ENCODE assay signal across 23 cellular contexts in genomic region chr5:134119720-134120119, GRCh38. TPM values are rescaled to one million over a fixed set of nuclear protein-coding genes. Genes with fewer than 3 reads are reported as not detected.
DNase-seq lines count a peak whose midpoint lies in the region; ATAC-seq, FAIRE-seq and TF ChIP-seq lines count a peak whose summit lies in the region.
"Had no signal": no experiment of that assay in that cellular context is flagged by ENCODE, and none has a peak within 500 bp of the region (broad histone marks: within the 10 kb centered on the region; RNA-seq: fewer than 3 reads in every experiment).

No MANE protein-coding gene starts in this region.

- H3K4ac ChIP-seq in H1 (replicated peaks; ENCODE audit: insufficient read length, low read depth, low read length): no peak overlapping the region

- H2BK120ac ChIP-seq in H1 (replicated peaks; ENCODE audit: low read depth, low read length): no peak overlapping the region

- H3K79me1 ChIP-seq in H1 (ENCODE audit: low read depth, low read length): peaks cover 2% of the 10 kb centered on the region; the same call in 1 of the 2 replicates

- ATAC-seq in HepG2: no peak
- no peak for ATAC-seq in right lobe of liver
- peak in 1 of 2 donors; percentile 12 for ATAC-seq in activated T-cell treated with anti-CD3 and anti-CD28 coated beads, Interleukin-2, amount 50 U/mL, for 72 hours (replicated peaks in 1 of 2)
- ATAC-seq in stimulated activated naive CD8-positive, alpha-beta T cell treated with anti-CD3 and anti-CD28 coated beads, Interleukin-15, amount 100 ng/mL, for 72 hours: no peak
- ATAC-seq: gastrocnemius medialis, psoas muscle, SK-N-SH treated with all-trans-retinoic acid at 6 μM for 48 hours had no signal

- H3K27ac Mint-ChIP-seq in activated T-cell treated with anti-CD3 and anti-CD28 coated beads, Interleukin-2, amount 50 U/mL, for 72 hours: peak overlapping the region; percentile 39
- H3K27ac Mint-ChIP-seq in stimulated activated naive CD8-positive, alpha-beta T cell treated with anti-CD3 and anti-CD28 coated beads, Interleukin-15, amount 100 ng/mL, for 72 hours: peak overlapping the region; percentile 32 to 89
- H3K27ac Mint-ChIP-seq: activated B cell treated with CpG ODN at 0.5 μM for 24 hours had no signal

- TF ChIP-seq POLR2A in HepG2 (IDR thresholded peaks at IDR 0.05; ENCODE audit: insufficient read depth in 1 of 2, low read depth in 2 of 2, low read length in 2 of 2) (no peak), right lobe of liver (IDR thresholded peaks at IDR 0.05) (no peak), H1 (IDR thresholded peaks at IDR 0.05; ENCODE audit: control extremely low read depth in 1 of 2, low read depth in 2 of 2, low read length in 2 of 2) (no peak)

- H4K5ac ChIP-seq in H1 (ENCODE audit: insufficient read length, low read depth, low read length): no peak overlapping the region

- no peak overlapping the region for H2AK5ac ChIP-seq in H1 (ENCODE audit: low read depth, low read length)

- H3K79me2 ChIP-seq in HepG2 (ENCODE audit: insufficient read depth, low read length) (peaks cover 2% of the 10 kb centered on the region), H1 (ENCODE audit: control insufficient read depth in 1 of 2, insufficient read depth in 2 of 2, low read length in 2 of 2) (no peaks in the 10 kb centered on the region), mammary epithelial cell (ENCODE audit: insufficient read depth, low read length) (no peaks in the 10 kb centered on the region)

- no peaks in the 10 kb centered on the region for H3K27me3 Mint-ChIP-seq in activated T-cell treated with anti-CD3 and anti-CD28 coated beads, Interleukin-2, amount 50 U/mL, for 72 hours (ENCODE audit: low read depth)
- H3K27me3 Mint-ChIP-seq in stimulated activated naive CD8-positive, alpha-beta T cell treated with anti-CD3 and anti-CD28 coated beads, Interleukin-15, amount 100 ng/mL, for 72 hours: no peaks in the 10 kb centered on the region
- H3K27me3 Mint-ChIP-seq: activated B cell treated with CpG ODN at 0.5 μM for 24 hours had no signal

- no peaks in the 10 kb centered on the region for H3K9me3 ChIP-seq in HepG2 (ENCODE audit: low read length)
- no peaks in the 10 kb centered on the region for H3K9me3 ChIP-seq in right lobe of liver
- no peaks in the 10 kb centered on the region for H3K9me3 ChIP-seq in H1 (ENCODE audit: insufficient read depth in 2 of 2, low read depth in 1 of 2, low read length in 1 of 2)
- no peaks in the 10 kb centered on the region for H3K9me3 ChIP-seq in mammary epithelial cell (replicated peaks; ENCODE audit: insufficient read depth, low read length)
- no peaks in the 10 kb centered on the region for H3K9me3 ChIP-seq in small intestine (ENCODE audit: control insufficient read depth, low read depth)
- H3K9me3 ChIP-seq: esophagus muscularis mucosa, gastrocnemius medialis, neutrophil, psoas muscle, tibial nerve had no signal

- no peaks in the 10 kb centered on the region for H3K9me3 Mint-ChIP-seq in activated T-cell treated with anti-CD3 and anti-CD28 coated beads, Interleukin-2, amount 50 U/mL, for 72 hours
- no peaks in the 10 kb centered on the region for H3K9me3 Mint-ChIP-seq in stimulated activated naive CD8-positive, alpha-beta T cell treated with anti-CD3 and anti-CD28 coated beads, Interleukin-15, amount 100 ng/mL, for 72 hours
- H3K9me3 Mint-ChIP-seq: activated B cell treated with CpG ODN at 0.5 μM for 24 hours, brain had no signal

- no peak overlapping the region for H4K91ac ChIP-seq in H1 (replicated peaks; ENCODE audit: insufficient read length, low read length)

- no peak overlapping the region for H3K4me2 ChIP-seq in HepG2 (ENCODE audit: low read depth, low read length)
- H3K4me2 ChIP-seq in H1 (ENCODE audit: insufficient read depth in 1 of 2, low read depth in 2 of 2, low read length in 2 of 2): no peak overlapping the region
- no peak overlapping the region for H3K4me2 ChIP-seq in mammary epithelial cell (ENCODE audit: insufficient read depth, low read depth, low read length)

- H4K20me1 ChIP-seq in HepG2 (ENCODE audit: insufficient read depth, low read length) (no peaks in the 10 kb centered on the region), H1 (replicated peaks in 1 of 2; ENCODE audit: control insufficient read depth in 1 of 2, insufficient read depth in 2 of 2, low read length in 2 of 2) (peaks cover 2 to 20% of the 10 kb centered on the region in 2 experiments), mammary epithelial cell (ENCODE audit: insufficient read depth, low read length) (no peaks in the 10 kb centered on the region)

- CTCF ChIA-PET in HepG2 (lab: Yijun Ruan, JAX; ENCODE audit: low intra/inter-chr PET ratio, low total read pairs): no interaction called here
- CTCF ChIA-PET in H1 (lab: Charles Lee; ENCODE audit: partially characterized antibody): interaction anchor here (0.7 to 21.7 kb wide), 3 partner anchors 24 to 93 kb away, joined by 3 to 270 read pairs (median 148); no protein-coding TSS in a partner anchor
- CTCF ChIA-PET in mammary epithelial cell (lab: Charles Lee; ENCODE audit: low non-redundant PET): no interaction called here

- POLR2A ChIA-PET in HepG2 (lab: Yijun Ruan, JAX): no interaction called here
- POLR2A ChIA-PET in H1 (lab: Charles Lee; ENCODE audit: partially characterized antibody): interaction anchor here (0.6 to 1.2 kb wide), 3 partner anchors 9 to 491 kb away, joined by 3 read pairs; no protein-coding TSS in a partner anchor

- DNase-seq in HepG2 (ENCODE audit: low spot score) (no peak), right lobe of liver (no peak), H1 (ENCODE audit: low read depth in 1 of 2, low spot score in 2 of 2) (no peak), RKO (ENCODE audit: low spot score) (no peak), mammary epithelial cell (no peak), small intestine (no peak)
- no peak for DNase-seq in activated T-cell treated with anti-CD3 and anti-CD28 coated beads, Interleukin-2, amount 50 U/mL, for 72 hours
- DNase-seq in stimulated activated naive CD8-positive, alpha-beta T cell treated with anti-CD3 and anti-CD28 coated beads, Interleukin-15, amount 100 ng/mL, for 72 hours: no peak
- DNase-seq: activated B cell treated with CpG ODN at 0.5 μM for 24 hours; gastrocnemius medialis; hippocampal formation; islet precursor cell; Karpas-422; MV-4-11; NCI-H187; psoas muscle; stimulated activated CD4-positive, alpha-beta T cell treated with anti-CD3 and anti-CD28 coated beads, Interleukin-2, amount 100 ng/mL, for 24 hours; stimulated activated naive CD4-positive, alpha-beta T cell treated with Interleukin-2 at 50 U/mL for 16 hours had no signal

- no peak overlapping the region for H3K56ac ChIP-seq in H1 (replicated peaks; ENCODE audit: insufficient read length, low read depth, low read length)

- no peak overlapping the region for H3K14ac ChIP-seq in H1 (ENCODE audit: insufficient read length)

- no peak overlapping the region for H2BK20ac ChIP-seq in H1 (ENCODE audit: low read length)

- no peak overlapping the region for H3K9ac ChIP-seq in HepG2 (ENCODE audit: insufficient read depth, low read depth, low read length)
- no peak overlapping the region for H3K9ac ChIP-seq in H1 (replicated peaks in 1 of 4; ENCODE audit: extremely low read depth in 1 of 4, low read depth in 3 of 4, low read length in 3 of 4)
- no peak overlapping the region for H3K9ac ChIP-seq in mammary epithelial cell (ENCODE audit: insufficient read depth, low read length)

- TF ChIP-seq RAD21 in HepG2 (CRISPR knock-in tag; IDR thresholded peaks at IDR 0.05): no peak
- TF ChIP-seq RAD21 in H1 (IDR thresholded peaks at IDR 0.05 in 1 of 2, conservative IDR thresholded peaks at IDR 0.05 in 1 of 2; ENCODE audit: low read depth in 2 of 2, low read length in 2 of 2): no peak

- no TSS peak for BruUV-seq in HepG2 (replicated peaks; lab: Mats Ljungman, UMichigan)
- no TSS peak for BruUV-seq in mammary epithelial cell (replicated peaks; lab: Mats Ljungman, UMichigan)

- FAIRE-seq in HepG2 (lab: Jason Lieb, UNC): no peak
- FAIRE-seq in H1 (lab: Jason Lieb, UNC): no peak
- no peak for FAIRE-seq in small intestine (lab: Jason Lieb, UNC)

- H3K23ac ChIP-seq in H1 (ENCODE audit: insufficient read length): no peak overlapping the region

- TF ChIP-seq CTCF in HepG2 (CRISPR knock-in tag; IDR thresholded peaks at IDR 0.05) (no peak), right lobe of liver (IDR thresholded peaks at IDR 0.05) (no peak), H1 (IDR thresholded peaks at IDR 0.05; ENCODE audit: control extremely low read depth in 1 of 3, insufficient read depth in 1 of 3, low read depth in 1 of 3, low read length in 3 of 3) (no peak), mammary epithelial cell (conservative IDR thresholded peaks at IDR 0.05 in 1 of 2, IDR thresholded peaks at IDR 0.05 in 1 of 2; ENCODE audit: extremely low read depth in 1 of 2, insufficient read depth in 1 of 2, low read depth in 1 of 2, low read length in 2 of 2) (no peak)

- dilution Hi-C loops in mammary epithelial cell (cut with HindIII; ENCODE audit: low sequenced_read_pairs): loop anchor here (5.0 kb wide), 1 partner anchor 32 kb away; no protein-coding TSS in a partner anchor

- H3K36me3 ChIP-seq in HepG2 (replicated peaks in 1 of 2; ENCODE audit: control insufficient read depth in 1 of 2, insufficient read depth in 2 of 2, low read length in 2 of 2) (peaks cover 3 to 15% of the 10 kb centered on the region in 2 experiments; a peak in 4 of 5 replicates), right lobe of liver (no peaks in the 10 kb centered on the region), H1 (ENCODE audit: control insufficient read depth in 2 of 4, insufficient read depth in 4 of 4, low read length in 3 of 4) (peaks cover 0 to 2% (median 0%) of the 10 kb centered on the region in 4 experiments; a peak in 1 of 8 replicates), mammary epithelial cell (ENCODE audit: insufficient read depth, low read length) (no peaks in the 10 kb centered on the region), small intestine (ENCODE audit: control insufficient read depth in 2 of 2, insufficient read depth in 2 of 2, low read length in 2 of 2) (peaks cover 2% of the 10 kb centered on the region in 2 donors)
- H3K36me3 ChIP-seq: esophagus muscularis mucosa, gastrocnemius medialis, neutrophil had no signal

- no peak overlapping the region for H3K18ac ChIP-seq in H1 (ENCODE audit: extremely low read depth, low read length)

- peak overlapping the region; percentile 78 to 87 for H3K4me3 Mint-ChIP-seq in activated T-cell treated with anti-CD3 and anti-CD28 coated beads, Interleukin-2, amount 50 U/mL, for 72 hours
- peak overlapping the region; percentile 80 to 88 for H3K4me3 Mint-ChIP-seq in stimulated activated naive CD8-positive, alpha-beta T cell treated with anti-CD3 and anti-CD28 coated beads, Interleukin-15, amount 100 ng/mL, for 72 hours
- H3K4me3 Mint-ChIP-seq: activated B cell treated with CpG ODN at 0.5 μM for 24 hours had no signal

- H2AFZ ChIP-seq in HepG2 (ENCODE audit: low read length): no peak overlapping the region
- H2AFZ ChIP-seq in H1 (ENCODE audit: low read length): no peak overlapping the region
- H2AFZ ChIP-seq in mammary epithelial cell (ENCODE audit: low read depth, low read length): no peak overlapping the region

- peaks cover 86% of the 10 kb centered on the region for H3K4me1 Mint-ChIP-seq in activated T-cell treated with anti-CD3 and anti-CD28 coated beads, Interleukin-2, amount 50 U/mL, for 72 hours (ENCODE audit: low read depth)
- peaks cover 84% of the 10 kb centered on the region for H3K4me1 Mint-ChIP-seq in stimulated activated naive CD8-positive, alpha-beta T cell treated with anti-CD3 and anti-CD28 coated beads, Interleukin-15, amount 100 ng/mL, for 72 hours

- TF ChIP-seq EP300 in HepG2 (IDR thresholded peaks at IDR 0.05; ENCODE audit: low read depth in 2 of 2, low read length in 2 of 2) (no peak), HepG2 (CRISPR knock-in tag; IDR thresholded peaks at IDR 0.05; ENCODE audit: borderline replicate concordance) (no peak), H1 (IDR thresholded peaks at IDR 0.05; ENCODE audit: borderline replicate concordance in 1 of 2, low read depth in 2 of 2, low read length in 2 of 2) (no peak)

- H3K27me3 ChIP-seq in HepG2 (ENCODE audit: control insufficient read depth in 1 of 2, insufficient read depth in 2 of 2, low read length in 2 of 2) (no peaks in the 10 kb centered on the region), right lobe of liver (no peaks in the 10 kb centered on the region), H1 (replicated peaks in 1 of 4; ENCODE audit: control insufficient read depth in 3 of 4, extremely low read depth in 1 of 4, insufficient read depth in 3 of 4, low read length in 3 of 4) (peaks cover 0 to 3% (median 0%) of the 10 kb centered on the region in 4 experiments; a peak in 3 of 7 replicates), mammary epithelial cell (ENCODE audit: insufficient read depth, low read length) (no peaks in the 10 kb centered on the region), small intestine (ENCODE audit: control insufficient read depth in 2 of 2, insufficient read depth in 2 of 2, low read length in 2 of 2) (no peaks in the 10 kb centered on the region)
- H3K27me3 ChIP-seq: esophagus muscularis mucosa, gastrocnemius medialis, tibial nerve had no signal

- no peak overlapping the region for H3K4me3 ChIP-seq in HepG2 (replicated peaks in 1 of 3; ENCODE audit: insufficient read depth in 1 of 3, low read depth in 2 of 3, low read length in 3 of 3)
- H3K4me3 ChIP-seq in right lobe of liver: no peak overlapping the region
- H3K4me3 ChIP-seq in H1 (ENCODE audit: extremely low read depth in 1 of 4, insufficient read depth in 2 of 4, low read depth in 3 of 4, low read length in 4 of 4): no peak overlapping the region
- H3K4me3 ChIP-seq in mammary epithelial cell (replicated peaks in 1 of 3; ENCODE audit: insufficient read depth in 1 of 3, low read depth in 2 of 3, low read length in 3 of 3): no peak overlapping the region
- no peak overlapping the region for H3K4me3 ChIP-seq in small intestine (ENCODE audit: low read depth in 1 of 2, low read length in 2 of 2)
- H3K4me3 ChIP-seq: esophagus muscularis mucosa, gastrocnemius medialis, psoas muscle, tibial nerve had no signal

- in situ Hi-C loops in HepG2 (cut with HindIII; ENCODE audit: extremely low pct_ligation_motif_present, low pct_unique_long_range_greater_than_20kb) (no loop called here), mammary epithelial cell (cut with MboI; ENCODE audit: low sequenced_read_pairs in 2 of 2) (no loop called here)

- H3K4me1 ChIP-seq in HepG2 (ENCODE audit: insufficient read depth, low read length): peaks cover 35% of the 10 kb centered on the region
- H3K4me1 ChIP-seq in right lobe of liver: no peaks in the 10 kb centered on the region
- peaks cover 0 to 4% (median 1%) of the 10 kb centered on the region in 4 experiments; a peak in 3 of 7 replicates for H3K4me1 ChIP-seq in H1 (replicated peaks in 1 of 4; ENCODE audit: control insufficient read depth in 3 of 4, insufficient read depth in 4 of 4, low read length in 3 of 4)
- H3K4me1 ChIP-seq in mammary epithelial cell (ENCODE audit: insufficient read depth, low read length): peaks cover 8% of the 10 kb centered on the region
- peaks cover 0 to 2% of the 10 kb centered on the region in 2 donors for H3K4me1 ChIP-seq in small intestine (ENCODE audit: control insufficient read depth in 2 of 2, insufficient read depth in 1 of 2, low read depth in 1 of 2, low read length in 1 of 2)
- H3K4me1 ChIP-seq: psoas muscle had no signal

- no peak overlapping the region for H2BK12ac ChIP-seq in H1 (ENCODE audit: low read depth, low read length)

- no peak overlapping the region for H2BK15ac ChIP-seq in H1 (ENCODE audit: low read length)

- H3K36me3 Mint-ChIP-seq in activated T-cell treated with anti-CD3 and anti-CD28 coated beads, Interleukin-2, amount 50 U/mL, for 72 hours (ENCODE audit: insufficient read depth in 2 of 2): peaks cover 14 to 49% of the 10 kb centered on the region in 2 donors
- H3K36me3 Mint-ChIP-seq: brain had no signal

- H2BK5ac ChIP-seq in H1 (ENCODE audit: low read depth, low read length): no peak overlapping the region

- intact Hi-C loops in HepG2 (cut with micrococcal nuclease; ENCODE audit: unreplicated experiment): no loop called here
- intact Hi-C loops in right lobe of liver (cut with DNase I): no loop called here
- intact Hi-C loops in mammary epithelial cell (cut with micrococcal nuclease): no loop called here

- H4K8ac ChIP-seq in H1 (ENCODE audit: extremely low read depth, insufficient read depth, low read length): 0 out of 2 replicates have a peak overlapping the region, but pooled peaks have one; percentile 39

- no peaks in the 10 kb centered on the region; the same call in 1 of the 2 replicates for H3K23me2 ChIP-seq in H1 (ENCODE audit: low read depth, low read length)

- 95% methylated on average over 4 of the region's 12 CpGs for WGBS in HepG2 (ENCODE audit: low lambda C conversion rate)
- no CpG with 5 or more reads among the region's 12 CpGs for WGBS in right lobe of liver (ENCODE audit: insufficient coverage, low coverage, low lambda C conversion rate, missing lambda C conversion rate)
- WGBS in H1 (ENCODE audit: extremely low coverage in 1 of 2, insufficient coverage in 1 of 2, insufficient read length in 1 of 2, insufficient replicate concordance in 2 of 2, low coverage in 1 of 2, low lambda C conversion rate in 2 of 2, missing lambda C conversion rate in 1 of 2), 2 experiments: 94% methylated on average over 12 of the region's 12 CpGs; no CpG with 5 or more reads in 1 of the 2 experiments
- 79% methylated on average over 5 of the region's 12 CpGs for WGBS in mammary epithelial cell (ENCODE audit: low coverage, missing lambda C conversion rate)
- WGBS in small intestine, 3 donors: 78 to 84% (median 83%) methylated on average over 12 of the region's 12 CpGs

- H3K27ac ChIP-seq in HepG2 (ENCODE audit: extremely low read length, insufficient read depth, low read length) (no peak overlapping the region), right lobe of liver (no peak overlapping the region), H1 (ENCODE audit: low read depth, low read length) (no peak overlapping the region), mammary epithelial cell (ENCODE audit: insufficient read depth, low read depth, low read length) (no peak overlapping the region), small intestine (ENCODE audit: low read depth in 1 of 2, low read length in 1 of 2) (no peak overlapping the region)
- H3K27ac ChIP-seq: esophagus muscularis mucosa, gastrocnemius medialis, neutrophil, psoas muscle, tibial nerve had no signal

RNA-seq across cellular contexts. Expression of gene TCF7, which starts 5.2 kb away (rescaled TPM):
- total RNA-seq in HepG2 (2016; rRNA removed; fragmentation: Illumina TruSeq; extraction: Trizol) (6.8 and 7.9 TPM in 2 replicates), right lobe of liver (1 to 10 TPM; 2.0 to 3.8 (median 2.7) TPM), mammary epithelial cell (1 to 10 TPM; 3.3 to 6.5 TPM)
- total RNA-seq in HepG2 (2016; cell fraction: cytosol; rRNA removed; fragmentation: Illumina TruSeq; extraction: Trizol; ENCODE audit: low read depth): 5.3 and 5.4 TPM in 2 replicates
- total RNA-seq in HepG2 (2016; cell fraction: insoluble cytoplasmic fraction; rRNA removed; fragmentation: Illumina TruSeq; extraction: Trizol): 7.1 and 8.8 TPM in 2 replicates
- 15.7 and 15.8 TPM in 2 replicates for total RNA-seq in HepG2 (2016; cell fraction: membrane; rRNA removed; fragmentation: Illumina TruSeq; extraction: Trizol)
- 10.0 and 10.9 TPM in 2 replicates for total RNA-seq in HepG2 (2016; cell fraction: nucleus; rRNA removed; fragmentation: Illumina TruSeq; extraction: Trizol)
- polyA plus RNA-seq in HepG2 (2011; rRNA removed) (6.3 and 9.0 TPM in 2 replicates), H1 (2011; rRNA removed) (4.7 and 5.7 TPM in 2 replicates), mammary epithelial cell (2.0 TPM), small intestine (10 to 100 TPM; 11.3 to 13.3 (median 11.4) TPM)
- 4.8 and 5.8 TPM in 2 replicates for polyA plus RNA-seq in HepG2 (2011; cell fraction: cytosol; rRNA removed)
- polyA plus RNA-seq in HepG2 (2011; cell fraction: nucleus; rRNA removed): 7.5 and 7.7 TPM in 2 replicates
- 8.6 and 11.4 TPM in 2 replicates for polyA plus RNA-seq in HepG2 (2012)
- 21.6 and 22.8 TPM in 2 replicates for polyA plus RNA-seq in HepG2 (2016; cell fraction: cytosol; fragmentation: Illumina TruSeq; extraction: Trizol; ENCODE audit: low read depth)
- 21.8 and 29.7 TPM in 2 replicates for polyA plus RNA-seq in HepG2 (2016; cell fraction: insoluble cytoplasmic fraction; fragmentation: Illumina TruSeq; extraction: Trizol; ENCODE audit: low read depth)
- polyA plus RNA-seq in HepG2 (2016; cell fraction: membrane; fragmentation: Illumina TruSeq; extraction: Trizol; ENCODE audit: low read depth): 44.0 and 50.2 TPM in 2 replicates
- polyA plus RNA-seq in HepG2 (2016; cell fraction: nucleus; fragmentation: Illumina TruSeq; extraction: Trizol; ENCODE audit: insufficient read depth, low read depth): 25.7 and 28.7 TPM in 2 replicates
- polyA minus RNA-seq in HepG2 (2011; rRNA and poly(A)+ RNA removed; ENCODE audit: low replicate concordance): 0.19 and 20.5 TPM in 2 replicates
- 3.3 and 5.4 TPM in 2 replicates for polyA minus RNA-seq in HepG2 (2011; cell fraction: cytosol; rRNA and poly(A)+ RNA removed)
- polyA minus RNA-seq in HepG2 (2011; cell fraction: nucleus; rRNA and poly(A)+ RNA removed): 15.2 and 18.2 TPM in 2 replicates
- total RNA-seq in activated T-cell treated with anti-CD3 and anti-CD28 coated beads, Interleukin-2, amount 50 U/mL, for 72 hours: 100 to 1,000 TPM; 142 to 265 TPM
- total RNA-seq in H1 (2021; fragmentation: NEBNext Ultra II Directional; extraction: Animal tissue kit (Norgen Biotek cat#: 25700)): 6.8 and 8.5 TPM in 2 replicates
- 4.2 TPM for polyA plus RNA-seq in H1 (2011; cell fraction: cytosol; rRNA removed)
- polyA plus RNA-seq in H1 (2011; cell fraction: nucleus; rRNA removed): 10.6 TPM
- polyA plus RNA-seq in H1 (2012, experiment 1 of 2): 6.8 to 10.4 TPM (median 8.2 TPM) in 4 replicates
- polyA plus RNA-seq in H1 (2012, experiment 2 of 2): 4.8 TPM
- 6.7 TPM for polyA plus RNA-seq in H1 (2013, experiment 1 of 2)
- polyA plus RNA-seq in H1 (2013, experiment 2 of 2): 7.1 TPM
- polyA minus RNA-seq in H1 (2011; rRNA and poly(A)+ RNA removed): 8.4 and 9.1 TPM in 2 replicates
- polyA minus RNA-seq in H1 (2011; cell fraction: cytosol; rRNA and poly(A)+ RNA removed): 8.4 TPM
- polyA minus RNA-seq in H1 (2011; cell fraction: nucleus; rRNA and poly(A)+ RNA removed): 21.1 TPM
- polyA minus RNA-seq in mammary epithelial cell: 18.8 TPM

RNA-seq across cellular contexts. Expression of gene SKP1, which starts 57.0 kb away (rescaled TPM):
- total RNA-seq in HepG2 (2016; rRNA removed; fragmentation: Illumina TruSeq; extraction: Trizol) (340 and 507 TPM in 2 replicates), right lobe of liver (100 to 1,000 TPM; 125 to 186 (median 149) TPM), mammary epithelial cell (100 to 1,000 TPM; 146 to 231 TPM)
- 137 and 143 TPM in 2 replicates for total RNA-seq in HepG2 (2016; cell fraction: cytosol; rRNA removed; fragmentation: Illumina TruSeq; extraction: Trizol; ENCODE audit: low read depth)
- total RNA-seq in HepG2 (2016; cell fraction: insoluble cytoplasmic fraction; rRNA removed; fragmentation: Illumina TruSeq; extraction: Trizol): 343 and 521 TPM in 2 replicates
- total RNA-seq in HepG2 (2016; cell fraction: membrane; rRNA removed; fragmentation: Illumina TruSeq; extraction: Trizol): 93.7 and 100 TPM in 2 replicates
- total RNA-seq in HepG2 (2016; cell fraction: nucleus; rRNA removed; fragmentation: Illumina TruSeq; extraction: Trizol): 151 and 157 TPM in 2 replicates
- polyA plus RNA-seq in HepG2 (2011; rRNA removed) (93.6 and 134 TPM in 2 replicates), H1 (2011; rRNA removed) (86.4 and 163 TPM in 2 replicates), mammary epithelial cell (389 TPM), small intestine (100 to 1,000 TPM; 476 to 538 (median 497) TPM)
- 88.5 and 154 TPM in 2 replicates for polyA plus RNA-seq in HepG2 (2011; cell fraction: cytosol; rRNA removed)
- polyA plus RNA-seq in HepG2 (2011; cell fraction: nucleus; rRNA removed): 34.1 and 52.2 TPM in 2 replicates
- 309 and 384 TPM in 2 replicates for polyA plus RNA-seq in HepG2 (2012)
- polyA plus RNA-seq in HepG2 (2016; cell fraction: cytosol; fragmentation: Illumina TruSeq; extraction: Trizol; ENCODE audit: low read depth): 114 and 131 TPM in 2 replicates
- 701 and 780 TPM in 2 replicates for polyA plus RNA-seq in HepG2 (2016; cell fraction: insoluble cytoplasmic fraction; fragmentation: Illumina TruSeq; extraction: Trizol; ENCODE audit: low read depth)
- polyA plus RNA-seq in HepG2 (2016; cell fraction: membrane; fragmentation: Illumina TruSeq; extraction: Trizol; ENCODE audit: low read depth): 95.3 and 99.7 TPM in 2 replicates
- polyA plus RNA-seq in HepG2 (2016; cell fraction: nucleus; fragmentation: Illumina TruSeq; extraction: Trizol; ENCODE audit: insufficient read depth, low read depth): 220 and 238 TPM in 2 replicates
- polyA minus RNA-seq in HepG2 (2011; rRNA and poly(A)+ RNA removed; ENCODE audit: low replicate concordance): 30.3 and 67.0 TPM in 2 replicates
- 87.3 and 99.7 TPM in 2 replicates for polyA minus RNA-seq in HepG2 (2011; cell fraction: cytosol; rRNA and poly(A)+ RNA removed)
- 122 and 128 TPM in 2 replicates for polyA minus RNA-seq in HepG2 (2011; cell fraction: nucleus; rRNA and poly(A)+ RNA removed)
- 100 to 1,000 TPM; 201 to 238 TPM for total RNA-seq in activated T-cell treated with anti-CD3 and anti-CD28 coated beads, Interleukin-2, amount 50 U/mL, for 72 hours
- 326 and 332 TPM in 2 replicates for total RNA-seq in H1 (2021; fragmentation: NEBNext Ultra II Directional; extraction: Animal tissue kit (Norgen Biotek cat#: 25700))
- polyA plus RNA-seq in H1 (2011; cell fraction: cytosol; rRNA removed): 268 TPM
- polyA plus RNA-seq in H1 (2011; cell fraction: nucleus; rRNA removed): 62.2 TPM
- polyA plus RNA-seq in H1 (2012, experiment 1 of 2): 368 to 573 TPM (median 403 TPM) in 4 replicates
- 106 TPM for polyA plus RNA-seq in H1 (2012, experiment 2 of 2)
- polyA plus RNA-seq in H1 (2013, experiment 1 of 2): 502 TPM
- polyA plus RNA-seq in H1 (2013, experiment 2 of 2): 505 TPM
- polyA minus RNA-seq in H1 (2011; rRNA and poly(A)+ RNA removed): 126 and 158 TPM in 2 replicates
- 107 TPM for polyA minus RNA-seq in H1 (2011; cell fraction: cytosol; rRNA and poly(A)+ RNA removed)
- polyA minus RNA-seq in H1 (2011; cell fraction: nucleus; rRNA and poly(A)+ RNA removed): 64.5 TPM
- polyA minus RNA-seq in mammary epithelial cell: 130 TPM

Comparison
In these comparisons a context has a peak if more than half of its experiments do, and no peak if none do; other contexts are left out.
1. RNA of gene TCF7, which starts 5.2 kb away (total RNA-seq): 142 to 265 TPM in activated T-cell treated with anti-CD3 and anti-CD28 coated beads, Interleukin-2, amount 50 U/mL, for 72 hours; 6.8 to 8.5 TPM in H1, 5.3 to 15.8 TPM in HepG2, 3.3 to 6.5 TPM in mammary epithelial cell and 2.0 to 3.8 TPM in right lobe of liver; every median in the first group is over 4 times any median in the second.